Comparison of ENCODE assay signal across 8 cellular contexts in genomic region chr6:26053929-26054658, GRCh38. TPM values are rescaled to one million over a fixed set of nuclear protein-coding genes. Genes with fewer than 3 reads are reported as not detected.
A peak's percentile ranks its signal among the peaks of the same experiment; 100 is the strongest.
DNase-seq lines count a peak whose midpoint lies in the region; ATAC-seq and TF ChIP-seq lines count a peak whose summit lies in the region.

No MANE protein-coding gene starts in this region.

- H3K4me1 ChIP-seq in adrenal gland (replicated peaks in 1 of 2) = peaks cover 0 to 11% of the 10 kb centered on the region in 2 donors
- peaks cover 0 to 26% of the 10 kb centered on the region in 2 donors for H3K4me1 ChIP-seq in left lung
- peaks cover 0 to 15% (median 9%) of the 10 kb centered on the region in 4 donors for H3K4me1 ChIP-seq in tibial artery

- H3K27me3 ChIP-seq in adrenal gland (no peaks in the 10 kb centered on the region), left lung (no peaks in the 10 kb centered on the region), tibial artery (no peaks in the 10 kb centered on the region)

- WGBS in adrenal gland, 4 donors = 10 to 17% (median 12%) methylated on average over 6 of the region's 6 CpGs

- no peaks in the 10 kb centered on the region for H3K9me3 ChIP-seq in adrenal gland (replicated peaks in 1 of 3)
- H3K9me3 ChIP-seq in left lung = no peaks in the 10 kb centered on the region
- H3K9me3 ChIP-seq in tibial artery = no peaks in the 10 kb centered on the region

- no peak for TF ChIP-seq POLR2A in adrenal gland (IDR thresholded peaks at IDR 0.05)

- peak; percentile 6 for DNase-seq in Ammon's horn (ENCODE audit: low spot score)
- peak; percentile 50 for DNase-seq in HT1080 (ENCODE audit: low read depth)
- no peak for DNase-seq in adrenal gland
- no peak for DNase-seq in left lung
- DNase-seq in tibial artery = no peak
- DNase-seq in NCI-H2107 (lab: John Stamatoyannopoulos, UW) = no peak
- DNase-seq in GOT3 (lab: John Stamatoyannopoulos, UW) = no peak

- H3K36me3 ChIP-seq in adrenal gland (replicated peaks in 1 of 2) (no peaks in the 10 kb centered on the region), left lung (no peaks in the 10 kb centered on the region), tibial artery (no peaks in the 10 kb centered on the region)

- H3K27ac ChIP-seq in adrenal gland = peak overlapping the region; percentile 80 to 98 (median 96)
- peak overlapping the region; percentile 95 to 96 for H3K27ac ChIP-seq in left lung
- peak overlapping the region; percentile 89 to 96 for H3K27ac ChIP-seq in tibial artery

- TF ChIP-seq CTCF in adrenal gland (IDR thresholded peaks at IDR 0.05) (no peak), left lung (IDR thresholded peaks at IDR 0.05) (no peak), tibial artery (IDR thresholded peaks at IDR 0.05) (no peak)

- H3K4me3 ChIP-seq in adrenal gland (peak overlapping the region in 3 of 4 donors; percentile 1 to 72 (median 39)), left lung (peak overlapping the region; percentile 47 to 54), tibial artery (peak overlapping the region; percentile 58 to 79)

- intact Hi-C loops in adrenal gland (cut with DNase I) = no loop called here
- intact Hi-C loops in left lung (cut with DNase I) = no loop called here
- intact Hi-C loops in tibial artery (cut with DNase I; ENCODE audit: low total_unique reads) = loop anchor here (10.0 kb wide), 1 partner anchor 1081 kb away; a partner anchor contains a TSS

- no peak for ATAC-seq in left lung
- ATAC-seq in HG03045 (IDR thresholded peaks at IDR 0.05; ENCODE audit: unreplicated experiment) = no peak

RNA-seq across cellular contexts. Expression of gene HFE, which starts 33.1 kb away (rescaled TPM):
- 3.4 and 3.8 TPM in 2 replicates for total RNA-seq in HT1080 (2014; rRNA removed; shearing (Covaris generic))
- 4.6 and 6.9 TPM in 2 replicates for polyA plus RNA-seq in HT1080 (2015; cell fraction: cytosol; rRNA removed)
- polyA plus RNA-seq in HT1080 (2015; cell fraction: nucleus; rRNA removed) = 9.1 and 9.7 TPM in 2 replicates
- total RNA-seq in adrenal gland (10 to 100 TPM; 12.9 to 32.1 (median 23.6) TPM), left lung (10 to 100 TPM; 11.8 to 12.7 TPM)
- polyA plus RNA-seq in adrenal gland = 10 to 100 TPM in 1 of 3 donors, 1 to 10 TPM in 2; 6.2 to 15.9 (median 6.4) TPM

Comparison
In these comparisons a context has a peak if more than half of its experiments do, and no peak if none do; other contexts are left out.
1. DNase-seq: peak in Ammon's horn (single experiment) and HT1080 (single experiment); none in adrenal gland (0 of 7), left lung (0 of 2), tibial artery (0 of 2), NCI-H2107 (single experiment) and GOT3 (single experiment).
2. Peak in every context shown above with its lines, with median percentiles within 50 percentile points of each other: H3K27ac ChIP-seq and H3K4me3 ChIP-seq.